Comparison of ENCODE assay signal across 18 cellular contexts in genomic region chr10:11715815-11716494, GRCh38. TPM values are rescaled to one million over a fixed set of nuclear protein-coding genes. Genes with fewer than 3 reads are reported as not detected.
DNase-seq lines count a peak whose midpoint lies in the region; ATAC-seq, FAIRE-seq and TF ChIP-seq lines count a peak whose summit lies in the region.
"Had no signal": no experiment of that assay in that cellular context is flagged by ENCODE, and none has a peak within 500 bp of the region (broad histone marks: within the 10 kb centered on the region; RNA-seq: fewer than 3 reads in every experiment).

No MANE protein-coding gene starts in this region.

- peaks cover 38% of the 10 kb centered on the region for H3K4me1 Mint-ChIP-seq in memory B cell

- dilution Hi-C loops in mammary epithelial cell (cut with HindIII; ENCODE audit: low sequenced_read_pairs) = loop anchor here (5.0 kb wide), 1 partner anchor 36 kb away; no protein-coding TSS in a partner anchor

- H3K79me2 ChIP-seq in mammary epithelial cell (ENCODE audit: insufficient read depth, low read length) = no peaks in the 10 kb centered on the region

- no peaks in the 10 kb centered on the region for H3K4me1 ChIP-seq in mammary epithelial cell (ENCODE audit: insufficient read depth, low read length)

- CTCF ChIA-PET in mammary epithelial cell (lab: Charles Lee; ENCODE audit: low non-redundant PET) = no interaction called here

- H3K36me3 Mint-ChIP-seq in memory B cell = no peaks in the 10 kb centered on the region
- H3K36me3 Mint-ChIP-seq: activated naive CD8-positive, alpha-beta T cell treated with anti-CD3 and anti-CD28 coated beads, Interleukin-2, amount 10 ng/mL, durations not matched to agents 7 days and 5 days; natural killer cell treated with Interleukin-12 subunit alpha and Interleukin-12 subunit beta and Interleukin-15 and Interleukin-18, amount 100 ng/mL, for 72 hours had no signal

- no peak overlapping the region for H3K4me3 Mint-ChIP-seq in memory B cell
- H3K4me3 Mint-ChIP-seq: activated naive CD8-positive, alpha-beta T cell treated with anti-CD3 and anti-CD28 coated beads, Interleukin-2, amount 10 ng/mL, durations not matched to agents 7 days and 5 days; natural killer cell treated with Interleukin-12 subunit alpha and Interleukin-12 subunit beta and Interleukin-15 and Interleukin-18, amount 100 ng/mL, for 72 hours had no signal

- intact Hi-C loops in mammary epithelial cell (cut with micrococcal nuclease) = no loop called here

- no peak overlapping the region for H3K4me2 ChIP-seq in mammary epithelial cell (ENCODE audit: insufficient read depth, low read depth, low read length)

- no peak overlapping the region for H3K4me3 ChIP-seq in mammary epithelial cell (replicated peaks in 1 of 3; ENCODE audit: insufficient read depth in 1 of 3, low read depth in 2 of 3, low read length in 3 of 3)
- H3K4me3 ChIP-seq: heart left ventricle had no signal

- TF ChIP-seq CTCF in mammary epithelial cell (conservative IDR thresholded peaks at IDR 0.05 in 1 of 2, IDR thresholded peaks at IDR 0.05 in 1 of 2; ENCODE audit: extremely low read depth in 1 of 2, insufficient read depth in 1 of 2, low read depth in 1 of 2, low read length in 2 of 2) = no peak

- H3K9me3 ChIP-seq in mammary epithelial cell (replicated peaks; ENCODE audit: insufficient read depth, low read length) = no peaks in the 10 kb centered on the region

- FAIRE-seq in urothelium cell line (lab: Jason Lieb, UNC) (no peak), frontal cortex (lab: Jason Lieb, UNC) (no peak)
- FAIRE-seq: kidney had no signal

- no TSS peak for BruUV-seq in mammary epithelial cell (replicated peaks; lab: Mats Ljungman, UMichigan)

- H4K20me1 ChIP-seq in mammary epithelial cell (ENCODE audit: insufficient read depth, low read length) = no peaks in the 10 kb centered on the region

- no peaks in the 10 kb centered on the region for H3K9me3 Mint-ChIP-seq in memory B cell

- peak overlapping the region; percentile 51 for H3K27ac Mint-ChIP-seq in memory B cell
- H3K27ac Mint-ChIP-seq: natural killer cell treated with Interleukin-12 subunit alpha and Interleukin-12 subunit beta and Interleukin-15 and Interleukin-18, amount 100 ng/mL, for 72 hours had no signal

- WGBS in mammary epithelial cell (ENCODE audit: low coverage, missing lambda C conversion rate) = 16% methylated on average over 13 of the region's 13 CpGs

- ATAC-seq in memory B cell (ENCODE audit: low read depth) = no peak
- ATAC-seq: heart left ventricle; natural killer cell treated with Interleukin-12 subunit alpha and Interleukin-12 subunit beta and Interleukin-15 and Interleukin-18, amount 100 ng/mL, for 72 hours had no signal

- in situ Hi-C loops in mammary epithelial cell (cut with MboI; ENCODE audit: low sequenced_read_pairs in 2 of 2) = no loop called here

- H3K9ac ChIP-seq in mammary epithelial cell (ENCODE audit: insufficient read depth, low read length) = no peak overlapping the region

- H2AFZ ChIP-seq in mammary epithelial cell (ENCODE audit: low read depth, low read length) = peak overlapping the region; percentile 42

- no peaks in the 10 kb centered on the region for H3K27me3 Mint-ChIP-seq in memory B cell

- H3K27ac ChIP-seq in mammary epithelial cell (ENCODE audit: insufficient read depth, low read depth, low read length) = no peak overlapping the region
- H3K27ac ChIP-seq: heart left ventricle had no signal

- DNase-seq in SIG-M5 treated with dmso at 0.1 percent for 504 hours (lab: John Stamatoyannopoulos, UW; ENCODE audit: unreplicated experiment) (peak; percentile 5), SIG-M5 (lab: John Stamatoyannopoulos, UW) (no peak), mammary epithelial cell (peak; percentile 22), memory B cell (ENCODE audit: low spot score in 2 of 2) (no peak), urothelium cell line (ENCODE audit: low spot score) (peak; percentile 39), frontal cortex (ENCODE audit: low spot score in 2 of 2) (no peak), NCI-H2196 (lab: John Stamatoyannopoulos, UW; ENCODE audit: unreplicated experiment) (no peak)
- no peak for DNase-seq in stimulated activated naive CD4-positive, alpha-beta T cell (lab: John Stamatoyannopoulos, UW)
- DNase-seq: ACHN; activated CD4-positive, alpha-beta T cell treated with anti-CD3 and anti-CD28 coated beads for 1 hour; activated naive CD8-positive, alpha-beta T cell treated with anti-CD3 and anti-CD28 coated beads, Interleukin-2, amount 10 ng/mL, durations not matched to agents 7 days and 5 days; heart left ventricle; kidney; NCI-H1105 treated with DMSO at 0.1 percent for 48 hours; NCI-H226; stimulated activated CD4-positive, alpha-beta T cell treated with anti-CD3 and anti-CD28 coated beads, Interleukin-1b, Interleukin-23, amount 100 ng/mL, for 48 hours; T-helper 1 cell had no signal

- no peaks in the 10 kb centered on the region for H3K27me3 ChIP-seq in mammary epithelial cell (ENCODE audit: insufficient read depth, low read length)
- H3K27me3 ChIP-seq: heart left ventricle had no signal

- no peaks in the 10 kb centered on the region for H3K36me3 ChIP-seq in mammary epithelial cell (ENCODE audit: insufficient read depth, low read length)
- H3K36me3 ChIP-seq: heart left ventricle had no signal

RNA-seq across cellular contexts. Expression of gene ECHDC3, which starts 26.2 kb away (rescaled TPM):
- total RNA-seq in mammary epithelial cell = 10 to 100 TPM in 1 of 2 donors, 1 to 10 TPM in 1; 6.9 to 30.8 TPM
- 9.6 TPM for polyA plus RNA-seq in mammary epithelial cell
- not detected for polyA minus RNA-seq in mammary epithelial cell
- 1.6 TPM for total RNA-seq in frontal cortex

Comparison
In these comparisons a context has a peak if more than half of its experiments do, and no peak if none do; other contexts are left out.
1. DNase-seq: peak in SIG-M5 treated with dmso at 0.1 percent for 504 hours (single experiment), mammary epithelial cell (single experiment) and urothelium cell line (single experiment); none in SIG-M5 (single experiment), memory B cell (0 of 2), frontal cortex (0 of 2), stimulated activated naive CD4-positive, alpha-beta T cell (0 of 6) and NCI-H2196 (single experiment).